1 cellular context compared by ENCODE assay signal in the genomic region with DNA sequence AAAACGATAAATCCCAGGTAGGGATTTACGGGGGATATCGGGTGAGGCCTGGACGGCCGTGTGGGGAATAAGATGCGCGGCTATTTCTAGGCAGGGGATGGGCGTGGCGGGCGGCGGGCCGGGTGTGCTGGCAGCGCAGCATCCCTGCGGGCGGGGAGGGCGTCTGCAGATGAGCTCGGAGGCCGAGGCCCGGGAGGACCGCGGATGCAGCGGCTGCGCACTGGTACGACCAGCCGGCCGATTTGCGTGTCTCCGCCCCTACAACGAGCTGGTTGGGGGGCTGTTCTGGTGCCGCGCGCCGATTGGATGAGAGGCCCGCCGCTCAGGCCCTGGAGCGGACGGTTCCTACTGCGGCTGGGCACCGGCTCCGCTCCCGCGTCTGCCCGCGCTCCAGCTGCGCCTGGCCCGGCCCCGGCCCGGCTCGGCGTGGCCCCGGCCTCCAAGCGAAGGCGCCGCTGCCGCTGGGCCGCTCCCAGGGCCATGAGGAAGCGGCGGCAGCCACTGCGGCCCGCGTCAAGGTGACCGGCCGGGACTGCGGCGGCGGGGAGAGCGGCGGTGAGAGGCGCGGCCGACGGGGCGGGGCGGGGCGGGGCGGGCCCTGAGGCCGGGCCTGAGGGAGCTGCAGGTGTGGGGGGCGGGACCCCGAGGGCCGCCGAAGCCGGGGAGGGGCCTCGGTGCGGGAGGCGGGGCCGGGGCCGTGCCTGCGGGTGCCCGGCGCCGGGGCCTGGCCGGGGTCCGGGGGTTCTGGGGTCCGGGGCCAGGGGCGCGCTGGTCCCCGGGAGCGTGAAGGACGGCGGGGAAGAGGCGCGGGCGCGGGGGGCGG.
TF ChIP-seq lines count a peak whose summit lies in the region.

A gene with protein sequence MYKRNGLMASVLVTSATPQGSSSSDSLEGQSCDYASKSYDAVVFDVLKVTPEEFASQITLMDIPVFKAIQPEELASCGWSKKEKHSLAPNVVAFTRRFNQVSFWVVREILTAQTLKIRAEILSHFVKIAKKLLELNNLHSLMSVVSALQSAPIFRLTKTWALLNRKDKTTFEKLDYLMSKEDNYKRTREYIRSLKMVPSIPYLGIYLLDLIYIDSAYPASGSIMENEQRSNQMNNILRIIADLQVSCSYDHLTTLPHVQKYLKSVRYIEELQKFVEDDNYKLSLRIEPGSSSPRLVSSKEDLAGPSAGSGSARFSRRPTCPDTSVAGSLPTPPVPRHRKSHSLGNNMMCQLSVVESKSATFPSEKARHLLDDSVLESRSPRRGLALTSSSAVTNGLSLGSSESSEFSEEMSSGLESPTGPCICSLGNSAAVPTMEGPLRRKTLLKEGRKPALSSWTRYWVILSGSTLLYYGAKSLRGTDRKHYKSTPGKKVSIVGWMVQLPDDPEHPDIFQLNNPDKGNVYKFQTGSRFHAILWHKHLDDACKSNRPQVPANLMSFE (plus strand): TSS at position 325 of the 823 bp plus-strand sequence. CDS start 47,508 bp downstream, outside the sequence.

TF ChIP-seq in K562, 482 proteins besides CTCF, POLR2A, EP300 and RAD21 (continued from another document and continues in another):
- TF ChIP-seq, protein P1, sequence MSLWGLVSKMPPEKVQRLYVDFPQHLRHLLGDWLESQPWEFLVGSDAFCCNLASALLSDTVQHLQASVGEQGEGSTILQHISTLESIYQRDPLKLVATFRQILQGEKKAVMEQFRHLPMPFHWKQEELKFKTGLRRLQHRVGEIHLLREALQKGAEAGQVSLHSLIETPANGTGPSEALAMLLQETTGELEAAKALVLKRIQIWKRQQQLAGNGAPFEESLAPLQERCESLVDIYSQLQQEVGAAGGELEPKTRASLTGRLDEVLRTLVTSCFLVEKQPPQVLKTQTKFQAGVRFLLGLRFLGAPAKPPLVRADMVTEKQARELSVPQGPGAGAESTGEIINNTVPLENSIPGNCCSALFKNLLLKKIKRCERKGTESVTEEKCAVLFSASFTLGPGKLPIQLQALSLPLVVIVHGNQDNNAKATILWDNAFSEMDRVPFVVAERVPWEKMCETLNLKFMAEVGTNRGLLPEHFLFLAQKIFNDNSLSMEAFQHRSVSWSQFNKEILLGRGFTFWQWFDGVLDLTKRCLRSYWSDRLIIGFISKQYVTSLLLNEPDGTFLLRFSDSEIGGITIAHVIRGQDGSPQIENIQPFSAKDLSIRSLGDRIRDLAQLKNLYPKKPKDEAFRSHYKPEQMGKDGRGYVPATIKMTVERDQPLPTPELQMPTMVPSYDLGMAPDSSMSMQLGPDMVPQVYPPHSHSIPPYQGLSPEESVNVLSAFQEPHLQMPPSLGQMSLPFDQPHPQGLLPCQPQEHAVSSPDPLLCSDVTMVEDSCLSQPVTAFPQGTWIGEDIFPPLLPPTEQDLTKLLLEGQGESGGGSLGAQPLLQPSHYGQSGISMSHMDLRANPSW (CRISPR knock-in tag; IDR thresholded peaks at IDR 0.05) = 0 out of 2 replicates have a peak, but pooled peaks have one; percentile 54
- TF ChIP-seq ELF2 (CRISPR knock-in tag; IDR thresholded peaks at IDR 0.05) (no peak), PHF8 (IDR thresholded peaks at IDR 0.05; ENCODE audit: borderline replicate concordance, low read length) (peak; percentile 48; the same call in 1 of the 2 replicates), JUNB (CRISPR knock-in tag; conservative IDR thresholded peaks at IDR 0.05) (no peak), DDX20 (tag; IDR thresholded peaks at IDR 0.05; ENCODE audit: low read depth) (no peak), MCM7 (IDR thresholded peaks at IDR 0.05) (no peak), FOXK2 (conservative IDR thresholded peaks at IDR 0.05 in 1 of 2, IDR thresholded peaks at IDR 0.05 in 1 of 2; ENCODE audit: low read depth in 2 of 2) (no peak), RAD51 (IDR thresholded peaks at IDR 0.05; ENCODE audit: borderline replicate concordance, low read depth) (no peak), ZNF253 (CRISPR knock-in tag; conservative IDR thresholded peaks at IDR 0.05) (no peak), ZNF586 (CRISPR knock-in tag; conservative IDR thresholded peaks at IDR 0.05) (no peak), NFRKB (IDR thresholded peaks at IDR 0.05; ENCODE audit: low read depth) (no peak), JUN (IDR thresholded peaks at IDR 0.05; ENCODE audit: borderline replicate concordance, low read depth, low read length) (no peak), JUN (CRISPR knock-in tag; IDR thresholded peaks at IDR 0.05; ENCODE audit: borderline replicate concordance) (no peak), GATAD2B (IDR thresholded peaks at IDR 0.05; ENCODE audit: borderline replicate concordance) (peak; percentile 68; the same call in 1 of the 2 replicates), CHCHD3 (CRISPR knock-in tag; IDR thresholded peaks at IDR 0.05) (no peak), SRF (CRISPR knock-in tag; IDR thresholded peaks at IDR 0.05) (no peak), ASH1L (IDR thresholded peaks at IDR 0.05; ENCODE audit: borderline replicate concordance, low read depth, partially characterized antibody) (peak; percentile 65), MTA2 (IDR thresholded peaks at IDR 0.05; ENCODE audit: low read depth) (no peak), RBM25 (IDR thresholded peaks at IDR 0.05; ENCODE audit: low read depth, low read length, severe bottlenecking) (peak; percentile 99), SMARCC2 (IDR thresholded peaks at IDR 0.05; ENCODE audit: low read depth) (no peak), ZC3H4 (CRISPR knock-in tag; IDR thresholded peaks at IDR 0.05; ENCODE audit: borderline replicate concordance) (no peak), ARID2 (IDR thresholded peaks at IDR 0.05) (no peak), EP400 (IDR thresholded peaks at IDR 0.05) (no peak), TAF7 (tag; IDR thresholded peaks at IDR 0.05) (no peak), ZNF217 (CRISPR knock-in tag; IDR thresholded peaks at IDR 0.05) (no peak)
- TF ChIP-seq, protein P2, sequence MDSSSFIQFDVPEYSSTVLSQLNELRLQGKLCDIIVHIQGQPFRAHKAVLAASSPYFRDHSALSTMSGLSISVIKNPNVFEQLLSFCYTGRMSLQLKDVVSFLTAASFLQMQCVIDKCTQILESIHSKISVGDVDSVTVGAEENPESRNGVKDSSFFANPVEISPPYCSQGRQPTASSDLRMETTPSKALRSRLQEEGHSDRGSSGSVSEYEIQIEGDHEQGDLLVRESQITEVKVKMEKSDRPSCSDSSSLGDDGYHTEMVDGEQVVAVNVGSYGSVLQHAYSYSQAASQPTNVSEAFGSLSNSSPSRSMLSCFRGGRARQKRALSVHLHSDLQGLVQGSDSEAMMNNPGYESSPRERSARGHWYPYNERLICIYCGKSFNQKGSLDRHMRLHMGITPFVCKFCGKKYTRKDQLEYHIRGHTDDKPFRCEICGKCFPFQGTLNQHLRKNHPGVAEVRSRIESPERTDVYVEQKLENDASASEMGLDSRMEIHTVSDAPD (CRISPR knock-in tag; IDR thresholded peaks at IDR 0.05) = no peak
- TF ChIP-seq, protein P3, sequence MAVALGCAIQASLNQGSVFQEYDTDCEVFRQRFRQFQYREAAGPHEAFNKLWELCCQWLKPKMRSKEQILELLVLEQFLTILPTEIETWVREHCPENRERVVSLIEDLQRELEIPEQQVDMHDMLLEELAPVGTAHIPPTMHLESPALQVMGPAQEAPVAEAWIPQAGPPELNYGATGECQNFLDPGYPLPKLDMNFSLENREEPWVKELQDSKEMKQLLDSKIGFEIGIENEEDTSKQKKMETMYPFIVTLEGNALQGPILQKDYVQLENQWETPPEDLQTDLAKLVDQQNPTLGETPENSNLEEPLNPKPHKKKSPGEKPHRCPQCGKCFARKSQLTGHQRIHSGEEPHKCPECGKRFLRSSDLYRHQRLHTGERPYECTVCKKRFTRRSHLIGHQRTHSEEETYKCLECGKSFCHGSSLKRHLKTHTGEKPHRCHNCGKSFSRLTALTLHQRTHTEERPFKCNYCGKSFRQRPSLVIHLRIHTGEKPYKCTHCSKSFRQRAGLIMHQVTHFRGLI (CRISPR knock-in tag; IDR thresholded peaks at IDR 0.05) = no peak
- TF ChIP-seq, protein P4, sequence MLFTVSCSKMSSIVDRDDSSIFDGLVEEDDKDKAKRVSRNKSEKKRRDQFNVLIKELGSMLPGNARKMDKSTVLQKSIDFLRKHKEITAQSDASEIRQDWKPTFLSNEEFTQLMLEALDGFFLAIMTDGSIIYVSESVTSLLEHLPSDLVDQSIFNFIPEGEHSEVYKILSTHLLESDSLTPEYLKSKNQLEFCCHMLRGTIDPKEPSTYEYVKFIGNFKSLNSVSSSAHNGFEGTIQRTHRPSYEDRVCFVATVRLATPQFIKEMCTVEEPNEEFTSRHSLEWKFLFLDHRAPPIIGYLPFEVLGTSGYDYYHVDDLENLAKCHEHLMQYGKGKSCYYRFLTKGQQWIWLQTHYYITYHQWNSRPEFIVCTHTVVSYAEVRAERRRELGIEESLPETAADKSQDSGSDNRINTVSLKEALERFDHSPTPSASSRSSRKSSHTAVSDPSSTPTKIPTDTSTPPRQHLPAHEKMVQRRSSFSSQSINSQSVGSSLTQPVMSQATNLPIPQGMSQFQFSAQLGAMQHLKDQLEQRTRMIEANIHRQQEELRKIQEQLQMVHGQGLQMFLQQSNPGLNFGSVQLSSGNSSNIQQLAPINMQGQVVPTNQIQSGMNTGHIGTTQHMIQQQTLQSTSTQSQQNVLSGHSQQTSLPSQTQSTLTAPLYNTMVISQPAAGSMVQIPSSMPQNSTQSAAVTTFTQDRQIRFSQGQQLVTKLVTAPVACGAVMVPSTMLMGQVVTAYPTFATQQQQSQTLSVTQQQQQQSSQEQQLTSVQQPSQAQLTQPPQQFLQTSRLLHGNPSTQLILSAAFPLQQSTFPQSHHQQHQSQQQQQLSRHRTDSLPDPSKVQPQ (CRISPR knock-in tag; IDR thresholded peaks at IDR 0.05; ENCODE audit: borderline replicate concordance) = no peak
- TF ChIP-seq, protein P5, sequence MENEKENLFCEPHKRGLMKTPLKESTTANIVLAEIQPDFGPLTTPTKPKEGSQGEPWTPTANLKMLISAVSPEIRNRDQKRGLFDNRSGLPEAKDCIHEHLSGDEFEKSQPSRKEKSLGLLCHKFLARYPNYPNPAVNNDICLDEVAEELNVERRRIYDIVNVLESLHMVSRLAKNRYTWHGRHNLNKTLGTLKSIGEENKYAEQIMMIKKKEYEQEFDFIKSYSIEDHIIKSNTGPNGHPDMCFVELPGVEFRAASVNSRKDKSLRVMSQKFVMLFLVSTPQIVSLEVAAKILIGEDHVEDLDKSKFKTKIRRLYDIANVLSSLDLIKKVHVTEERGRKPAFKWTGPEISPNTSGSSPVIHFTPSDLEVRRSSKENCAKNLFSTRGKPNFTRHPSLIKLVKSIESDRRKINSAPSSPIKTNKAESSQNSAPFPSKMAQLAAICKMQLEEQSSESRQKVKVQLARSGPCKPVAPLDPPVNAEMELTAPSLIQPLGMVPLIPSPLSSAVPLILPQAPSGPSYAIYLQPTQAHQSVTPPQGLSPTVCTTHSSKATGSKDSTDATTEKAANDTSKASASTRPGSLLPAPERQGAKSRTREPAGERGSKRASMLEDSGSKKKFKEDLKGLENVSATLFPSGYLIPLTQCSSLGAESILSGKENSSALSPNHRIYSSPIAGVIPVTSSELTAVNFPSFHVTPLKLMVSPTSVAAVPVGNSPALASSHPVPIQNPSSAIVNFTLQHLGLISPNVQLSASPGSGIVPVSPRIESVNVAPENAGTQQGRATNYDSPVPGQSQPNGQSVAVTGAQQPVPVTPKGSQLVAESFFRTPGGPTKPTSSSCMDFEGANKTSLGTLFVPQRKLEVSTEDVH (IDR thresholded peaks at IDR 0.05; ENCODE audit: low read depth, partially characterized antibody) = no peak
- TF ChIP-seq, protein P6, sequence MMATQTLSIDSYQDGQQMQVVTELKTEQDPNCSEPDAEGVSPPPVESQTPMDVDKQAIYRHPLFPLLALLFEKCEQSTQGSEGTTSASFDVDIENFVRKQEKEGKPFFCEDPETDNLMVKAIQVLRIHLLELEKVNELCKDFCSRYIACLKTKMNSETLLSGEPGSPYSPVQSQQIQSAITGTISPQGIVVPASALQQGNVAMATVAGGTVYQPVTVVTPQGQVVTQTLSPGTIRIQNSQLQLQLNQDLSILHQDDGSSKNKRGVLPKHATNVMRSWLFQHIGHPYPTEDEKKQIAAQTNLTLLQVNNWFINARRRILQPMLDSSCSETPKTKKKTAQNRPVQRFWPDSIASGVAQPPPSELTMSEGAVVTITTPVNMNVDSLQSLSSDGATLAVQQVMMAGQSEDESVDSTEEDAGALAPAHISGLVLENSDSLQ (IDR thresholded peaks at IDR 0.05) = peak; percentile 98
- TF ChIP-seq, protein P7, sequence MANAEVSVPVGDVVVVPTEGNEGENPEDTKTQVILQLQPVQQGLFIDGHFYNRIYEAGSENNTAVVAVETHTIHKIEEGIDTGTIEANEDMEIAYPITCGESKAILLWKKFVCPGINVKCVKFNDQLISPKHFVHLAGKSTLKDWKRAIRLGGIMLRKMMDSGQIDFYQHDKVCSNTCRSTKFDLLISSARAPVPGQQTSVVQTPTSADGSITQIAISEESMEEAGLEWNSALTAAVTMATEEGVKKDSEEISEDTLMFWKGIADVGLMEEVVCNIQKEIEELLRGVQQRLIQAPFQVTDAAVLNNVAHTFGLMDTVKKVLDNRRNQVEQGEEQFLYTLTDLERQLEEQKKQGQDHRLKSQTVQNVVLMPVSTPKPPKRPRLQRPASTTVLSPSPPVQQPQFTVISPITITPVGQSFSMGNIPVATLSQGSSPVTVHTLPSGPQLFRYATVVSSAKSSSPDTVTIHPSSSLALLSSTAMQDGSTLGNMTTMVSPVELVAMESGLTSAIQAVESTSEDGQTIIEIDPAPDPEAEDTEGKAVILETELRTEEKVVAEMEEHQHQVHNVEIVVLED (CRISPR knock-in tag; IDR thresholded peaks at IDR 0.05) = no peak
- TF ChIP-seq, protein P8, sequence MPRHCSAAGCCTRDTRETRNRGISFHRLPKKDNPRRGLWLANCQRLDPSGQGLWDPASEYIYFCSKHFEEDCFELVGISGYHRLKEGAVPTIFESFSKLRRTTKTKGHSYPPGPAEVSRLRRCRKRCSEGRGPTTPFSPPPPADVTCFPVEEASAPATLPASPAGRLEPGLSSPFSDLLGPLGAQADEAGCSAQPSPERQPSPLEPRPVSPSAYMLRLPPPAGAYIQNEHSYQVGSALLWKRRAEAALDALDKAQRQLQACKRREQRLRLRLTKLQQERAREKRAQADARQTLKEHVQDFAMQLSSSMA (CRISPR knock-in tag; IDR thresholded peaks at IDR 0.05) = no peak
- TF ChIP-seq, protein P9, sequence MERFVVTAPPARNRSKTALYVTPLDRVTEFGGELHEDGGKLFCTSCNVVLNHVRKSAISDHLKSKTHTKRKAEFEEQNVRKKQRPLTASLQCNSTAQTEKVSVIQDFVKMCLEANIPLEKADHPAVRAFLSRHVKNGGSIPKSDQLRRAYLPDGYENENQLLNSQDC (CRISPR knock-in tag; IDR thresholded peaks at IDR 0.05) = no peak
- TF ChIP-seq, protein P10, sequence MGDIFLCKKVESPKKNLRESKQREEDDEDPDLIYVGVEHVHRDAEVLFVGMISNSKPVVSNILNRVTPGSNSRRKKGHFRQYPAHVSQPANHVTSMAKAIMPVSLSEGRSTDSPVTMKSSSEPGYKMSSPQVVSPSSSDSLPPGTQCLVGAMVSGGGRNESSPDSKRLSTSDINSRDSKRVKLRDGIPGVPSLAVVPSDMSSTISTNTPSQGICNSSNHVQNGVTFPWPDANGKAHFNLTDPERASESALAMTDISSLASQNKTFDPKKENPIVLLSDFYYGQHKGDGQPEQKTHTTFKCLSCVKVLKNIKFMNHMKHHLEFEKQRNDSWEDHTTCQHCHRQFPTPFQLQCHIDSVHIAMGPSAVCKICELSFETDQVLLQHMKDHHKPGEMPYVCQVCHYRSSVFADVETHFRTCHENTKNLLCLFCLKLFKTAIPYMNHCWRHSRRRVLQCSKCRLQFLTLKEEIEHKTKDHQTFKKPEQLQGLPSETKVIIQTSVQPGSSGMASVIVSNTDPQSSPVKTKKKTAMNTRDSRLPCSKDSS (IDR thresholded peaks at IDR 0.05; ENCODE audit: low read depth, partially characterized antibody) = no peak
- TF ChIP-seq, protein P11, sequence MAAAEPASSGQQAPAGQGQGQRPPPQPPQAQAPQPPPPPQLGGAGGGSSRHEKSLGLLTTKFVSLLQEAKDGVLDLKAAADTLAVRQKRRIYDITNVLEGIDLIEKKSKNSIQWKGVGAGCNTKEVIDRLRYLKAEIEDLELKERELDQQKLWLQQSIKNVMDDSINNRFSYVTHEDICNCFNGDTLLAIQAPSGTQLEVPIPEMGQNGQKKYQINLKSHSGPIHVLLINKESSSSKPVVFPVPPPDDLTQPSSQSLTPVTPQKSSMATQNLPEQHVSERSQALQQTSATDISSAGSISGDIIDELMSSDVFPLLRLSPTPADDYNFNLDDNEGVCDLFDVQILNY (CRISPR knock-in tag; IDR thresholded peaks at IDR 0.05) = no peak
